1 cellular context compared by ENCODE assay signal in the genomic region with DNA sequence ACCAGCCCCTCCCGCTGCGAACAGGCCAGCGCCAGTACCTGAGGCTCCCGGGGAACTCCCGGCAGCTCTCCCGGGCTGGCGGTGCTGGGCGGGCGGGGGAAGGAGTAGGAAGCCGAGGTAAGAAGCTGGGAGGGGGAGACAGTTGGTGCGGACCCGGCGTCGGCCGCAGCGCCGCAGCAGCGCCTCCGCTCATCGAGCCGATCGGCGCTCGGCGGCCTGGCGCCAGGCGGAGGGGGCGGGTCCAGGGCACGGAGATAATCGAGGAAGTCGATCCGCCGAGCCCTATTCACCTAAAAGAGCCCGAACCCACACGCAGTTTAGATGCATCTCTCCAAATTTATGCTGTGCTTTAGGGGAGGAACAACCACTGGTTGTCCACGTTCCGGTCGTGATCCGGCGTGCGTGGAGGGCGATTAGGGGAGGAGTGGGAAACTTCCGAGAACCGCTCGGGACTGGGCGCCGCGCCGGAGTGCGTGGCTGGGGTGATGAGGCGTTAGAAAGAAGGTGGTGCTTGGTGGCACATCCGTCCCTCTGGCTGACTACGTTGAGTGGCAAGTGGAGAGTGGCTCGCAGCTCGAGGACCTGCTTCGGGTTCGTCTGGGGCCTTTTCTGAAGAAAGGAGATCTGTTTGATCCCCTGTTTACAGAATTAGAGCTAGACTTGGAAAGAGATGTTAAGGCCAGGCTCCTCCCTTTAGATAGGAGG.
TF ChIP-seq lines count a peak whose summit lies in the region.

A gene with protein sequence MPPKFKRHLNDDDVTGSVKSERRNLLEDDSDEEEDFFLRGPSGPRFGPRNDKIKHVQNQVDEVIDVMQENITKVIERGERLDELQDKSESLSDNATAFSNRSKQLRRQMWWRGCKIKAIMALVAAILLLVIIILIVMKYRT (minus strand): TSS at position 194 of the 705 bp plus-strand sequence. CDS start 3,651 bp downstream, outside the sequence.

TF ChIP-seq in HepG2, 621 proteins besides CTCF, POLR2A, EP300 and RAD21 (continued from another document and continues in another):
- TF ChIP-seq, protein P1, sequence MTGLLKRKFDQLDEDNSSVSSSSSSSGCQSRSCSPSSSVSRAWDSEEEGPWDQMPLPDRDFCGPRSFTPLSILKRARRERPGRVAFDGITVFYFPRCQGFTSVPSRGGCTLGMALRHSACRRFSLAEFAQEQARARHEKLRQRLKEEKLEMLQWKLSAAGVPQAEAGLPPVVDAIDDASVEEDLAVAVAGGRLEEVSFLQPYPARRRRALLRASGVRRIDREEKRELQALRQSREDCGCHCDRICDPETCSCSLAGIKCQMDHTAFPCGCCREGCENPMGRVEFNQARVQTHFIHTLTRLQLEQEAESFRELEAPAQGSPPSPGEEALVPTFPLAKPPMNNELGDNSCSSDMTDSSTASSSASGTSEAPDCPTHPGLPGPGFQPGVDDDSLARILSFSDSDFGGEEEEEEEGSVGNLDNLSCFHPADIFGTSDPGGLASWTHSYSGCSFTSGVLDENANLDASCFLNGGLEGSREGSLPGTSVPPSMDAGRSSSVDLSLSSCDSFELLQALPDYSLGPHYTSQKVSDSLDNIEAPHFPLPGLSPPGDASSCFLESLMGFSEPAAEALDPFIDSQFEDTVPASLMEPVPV (CRISPR knock-in tag; IDR thresholded peaks at IDR 0.05), result 0 out of 2 replicates have a peak, but pooled peaks have one; percentile 62
- TF ChIP-seq HOXA9 (CRISPR knock-in tag; IDR thresholded peaks at IDR 0.05; ENCODE audit: borderline replicate concordance) (no peak), ZNF570 (CRISPR knock-in tag; IDR thresholded peaks at IDR 0.05; ENCODE audit: borderline replicate concordance) (no peak), ZNF337 (CRISPR knock-in tag; IDR thresholded peaks at IDR 0.05; ENCODE audit: borderline replicate concordance, low read depth) (0 out of 2 replicates have a peak, but pooled peaks have one; percentile 46), SOX13 (IDR thresholded peaks at IDR 0.05) (no peak), SOX13 (CRISPR knock-in tag; conservative IDR thresholded peaks at IDR 0.05 in 1 of 2, IDR thresholded peaks at IDR 0.05 in 1 of 2) (peak in 1 of 2 experiments; percentile 52; a peak in 2 of 4 replicates), STAT5B (CRISPR knock-in tag; IDR thresholded peaks at IDR 0.05) (no peak; the same call in 1 of the 2 replicates), ZNF274 (CRISPR knock-in tag; IDR thresholded peaks at IDR 0.05) (no peak), KMT2A (CRISPR knock-in tag; IDR thresholded peaks at IDR 0.05) (peak; percentile 90; the same call in 1 of the 2 replicates), ZFP41 (CRISPR knock-in tag; IDR thresholded peaks at IDR 0.05; ENCODE audit: borderline replicate concordance) (no peak), ZNF138 (CRISPR knock-in tag; IDR thresholded peaks at IDR 0.05; ENCODE audit: low read depth) (peak; percentile 87), KDM5A (IDR thresholded peaks at IDR 0.05; ENCODE audit: borderline replicate concordance, low read length) (peak; percentile 90), U2AF1 (optimal IDR thresholded peaks at IDR 0.05; ENCODE audit: low read depth, low read length) (peak; percentile 54), NAIF1 (CRISPR knock-in tag; IDR thresholded peaks at IDR 0.05; ENCODE audit: borderline replicate concordance) (no peak), KAT8 (CRISPR knock-in tag; IDR thresholded peaks at IDR 0.05) (peak; percentile 90), ZNF251 (CRISPR knock-in tag; IDR thresholded peaks at IDR 0.05) (no peak), ZNF776 (CRISPR knock-in tag; IDR thresholded peaks at IDR 0.05) (no peak), MZF1 (CRISPR knock-in tag; IDR thresholded peaks at IDR 0.05; ENCODE audit: borderline replicate concordance) (no peak), MEIS2 (CRISPR knock-in tag; IDR thresholded peaks at IDR 0.05) (peak; percentile 68; the same call in 1 of the 2 replicates), HNF4G (IDR thresholded peaks at IDR 0.05; ENCODE audit: borderline replicate concordance, low read depth, low read length) (no peak), HNF4G (CRISPR knock-in tag; IDR thresholded peaks at IDR 0.05; ENCODE audit: borderline replicate concordance, low read depth) (no peak), ARHGAP35 (CRISPR knock-in tag; IDR thresholded peaks at IDR 0.05; ENCODE audit: borderline replicate concordance) (no peak), MXD4 (CRISPR knock-in tag; IDR thresholded peaks at IDR 0.05) (peak; percentile 48; the same call in 1 of the 2 replicates), STAG1 (CRISPR knock-in tag; IDR thresholded peaks at IDR 0.05) (no peak), TAF15 (IDR thresholded peaks at IDR 0.05; ENCODE audit: low read depth, low read length, poor library complexity, severe bottlenecking) (no peak), CBX2 (IDR thresholded peaks at IDR 0.05; ENCODE audit: low read depth, low read length) (no peak), CBX2 (CRISPR knock-in tag; IDR thresholded peaks at IDR 0.05; ENCODE audit: low read depth) (no peak), YEATS2 (CRISPR knock-in tag; IDR thresholded peaks at IDR 0.05; ENCODE audit: borderline replicate concordance) (peak; percentile 64; the same call in 1 of the 2 replicates), MAFF (IDR thresholded peaks at IDR 0.05; ENCODE audit: low read depth, low read length) (no peak), KLF6 (CRISPR knock-in tag; IDR thresholded peaks at IDR 0.05) (no peak), SMARCE1 (IDR thresholded peaks at IDR 0.05; ENCODE audit: borderline replicate concordance) (no peak), ZNF34 (CRISPR knock-in tag; IDR thresholded peaks at IDR 0.05; ENCODE audit: borderline replicate concordance) (no peak), GPN1 (CRISPR knock-in tag; IDR thresholded peaks at IDR 0.05; ENCODE audit: borderline replicate concordance) (no peak), TRIM24 (CRISPR knock-in tag; IDR thresholded peaks at IDR 0.05) (no peak), YEATS4 (CRISPR knock-in tag; IDR thresholded peaks at IDR 0.05; ENCODE audit: borderline replicate concordance) (peak; percentile 85; the same call in 1 of the 2 replicates)
- TF ChIP-seq, protein P2, sequence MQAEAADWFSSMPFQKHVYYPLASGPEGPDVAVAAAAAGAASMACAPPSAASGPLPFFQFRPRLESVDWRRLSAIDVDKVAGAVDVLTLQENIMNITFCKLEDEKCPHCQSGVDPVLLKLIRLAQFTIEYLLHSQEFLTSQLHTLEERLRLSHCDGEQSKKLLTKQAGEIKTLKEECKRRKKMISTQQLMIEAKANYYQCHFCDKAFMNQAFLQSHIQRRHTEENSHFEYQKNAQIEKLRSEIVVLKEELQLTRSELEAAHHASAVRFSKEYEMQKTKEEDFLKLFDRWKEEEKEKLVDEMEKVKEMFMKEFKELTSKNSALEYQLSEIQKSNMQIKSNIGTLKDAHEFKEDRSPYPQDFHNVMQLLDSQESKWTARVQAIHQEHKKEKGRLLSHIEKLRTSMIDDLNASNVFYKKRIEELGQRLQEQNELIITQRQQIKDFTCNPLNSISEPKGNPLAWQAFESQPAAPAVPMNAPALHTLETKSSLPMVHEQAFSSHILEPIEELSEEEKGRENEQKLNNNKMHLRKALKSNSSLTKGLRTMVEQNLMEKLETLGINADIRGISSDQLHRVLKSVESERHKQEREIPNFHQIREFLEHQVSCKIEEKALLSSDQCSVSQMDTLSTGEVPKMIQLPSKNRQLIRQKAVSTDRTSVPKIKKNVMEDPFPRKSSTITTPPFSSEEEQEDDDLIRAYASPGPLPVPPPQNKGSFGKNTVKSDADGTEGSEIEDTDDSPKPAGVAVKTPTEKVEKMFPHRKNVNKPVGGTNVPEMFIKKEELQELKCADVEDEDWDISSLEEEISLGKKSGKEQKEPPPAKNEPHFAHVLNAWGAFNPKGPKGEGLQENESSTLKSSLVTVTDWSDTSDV (CRISPR knock-in tag; IDR thresholded peaks at IDR 0.05), result no peak
- TF ChIP-seq, protein P3, sequence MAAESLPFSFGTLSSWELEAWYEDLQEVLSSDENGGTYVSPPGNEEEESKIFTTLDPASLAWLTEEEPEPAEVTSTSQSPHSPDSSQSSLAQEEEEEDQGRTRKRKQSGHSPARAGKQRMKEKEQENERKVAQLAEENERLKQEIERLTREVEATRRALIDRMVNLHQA (CRISPR knock-in tag; IDR thresholded peaks at IDR 0.05), result no peak
- TF ChIP-seq, protein P4, sequence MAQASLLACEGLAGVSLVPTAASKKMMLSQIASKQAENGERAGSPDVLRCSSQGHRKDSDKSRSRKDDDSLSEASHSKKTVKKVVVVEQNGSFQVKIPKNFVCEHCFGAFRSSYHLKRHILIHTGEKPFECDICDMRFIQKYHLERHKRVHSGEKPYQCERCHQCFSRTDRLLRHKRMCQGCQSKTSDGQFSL (CRISPR knock-in tag; IDR thresholded peaks at IDR 0.05), result peak; percentile 76
- TF ChIP-seq, protein P5, sequence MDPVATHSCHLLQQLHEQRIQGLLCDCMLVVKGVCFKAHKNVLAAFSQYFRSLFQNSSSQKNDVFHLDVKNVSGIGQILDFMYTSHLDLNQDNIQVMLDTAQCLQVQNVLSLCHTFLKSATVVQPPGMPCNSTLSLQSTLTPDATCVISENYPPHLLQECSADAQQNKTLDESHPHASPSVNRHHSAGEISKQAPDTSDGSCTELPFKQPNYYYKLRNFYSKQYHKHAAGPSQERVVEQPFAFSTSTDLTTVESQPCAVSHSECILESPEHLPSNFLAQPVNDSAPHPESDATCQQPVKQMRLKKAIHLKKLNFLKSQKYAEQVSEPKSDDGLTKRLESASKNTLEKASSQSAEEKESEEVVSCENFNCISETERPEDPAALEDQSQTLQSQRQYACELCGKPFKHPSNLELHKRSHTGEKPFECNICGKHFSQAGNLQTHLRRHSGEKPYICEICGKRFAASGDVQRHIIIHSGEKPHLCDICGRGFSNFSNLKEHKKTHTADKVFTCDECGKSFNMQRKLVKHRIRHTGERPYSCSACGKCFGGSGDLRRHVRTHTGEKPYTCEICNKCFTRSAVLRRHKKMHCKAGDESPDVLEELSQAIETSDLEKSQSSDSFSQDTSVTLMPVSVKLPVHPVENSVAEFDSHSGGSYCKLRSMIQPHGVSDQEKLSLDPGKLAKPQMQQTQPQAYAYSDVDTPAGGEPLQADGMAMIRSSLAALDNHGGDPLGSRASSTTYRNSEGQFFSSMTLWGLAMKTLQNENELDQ (CRISPR knock-in tag; IDR thresholded peaks at IDR 0.05; ENCODE audit: borderline replicate concordance), result no peak
- TF ChIP-seq, protein P6, sequence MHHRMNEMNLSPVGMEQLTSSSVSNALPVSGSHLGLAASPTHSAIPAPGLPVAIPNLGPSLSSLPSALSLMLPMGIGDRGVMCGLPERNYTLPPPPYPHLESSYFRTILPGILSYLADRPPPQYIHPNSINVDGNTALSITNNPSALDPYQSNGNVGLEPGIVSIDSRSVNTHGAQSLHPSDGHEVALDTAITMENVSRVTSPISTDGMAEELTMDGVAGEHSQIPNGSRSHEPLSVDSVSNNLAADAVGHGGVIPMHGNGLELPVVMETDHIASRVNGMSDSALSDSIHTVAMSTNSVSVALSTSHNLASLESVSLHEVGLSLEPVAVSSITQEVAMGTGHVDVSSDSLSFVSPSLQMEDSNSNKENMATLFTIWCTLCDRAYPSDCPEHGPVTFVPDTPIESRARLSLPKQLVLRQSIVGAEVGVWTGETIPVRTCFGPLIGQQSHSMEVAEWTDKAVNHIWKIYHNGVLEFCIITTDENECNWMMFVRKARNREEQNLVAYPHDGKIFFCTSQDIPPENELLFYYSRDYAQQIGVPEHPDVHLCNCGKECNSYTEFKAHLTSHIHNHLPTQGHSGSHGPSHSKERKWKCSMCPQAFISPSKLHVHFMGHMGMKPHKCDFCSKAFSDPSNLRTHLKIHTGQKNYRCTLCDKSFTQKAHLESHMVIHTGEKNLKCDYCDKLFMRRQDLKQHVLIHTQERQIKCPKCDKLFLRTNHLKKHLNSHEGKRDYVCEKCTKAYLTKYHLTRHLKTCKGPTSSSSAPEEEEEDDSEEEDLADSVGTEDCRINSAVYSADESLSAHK (CRISPR knock-in tag; IDR thresholded peaks at IDR 0.05; ENCODE audit: borderline replicate concordance), result no peak
- TF ChIP-seq, protein P7, sequence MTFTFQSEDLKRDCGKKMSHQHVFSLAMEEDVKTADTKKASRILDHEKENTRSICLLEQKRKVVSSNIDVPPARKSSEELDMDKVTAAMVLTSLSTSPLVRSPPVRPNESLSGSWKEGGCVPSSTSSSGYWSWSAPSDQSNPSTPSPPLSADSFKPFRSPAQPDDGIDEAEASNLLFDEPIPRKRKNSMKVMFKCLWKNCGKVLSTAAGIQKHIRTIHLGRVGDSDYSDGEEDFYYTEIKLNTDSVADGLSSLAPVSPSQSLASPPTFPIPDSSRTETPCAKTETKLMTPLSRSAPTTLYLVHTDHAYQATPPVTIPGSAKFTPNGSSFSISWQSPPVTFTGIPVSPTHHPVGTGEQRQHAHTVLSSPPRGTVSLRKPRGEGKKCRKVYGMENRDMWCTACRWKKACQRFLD (CRISPR knock-in tag; IDR thresholded peaks at IDR 0.05; ENCODE audit: borderline replicate concordance), result no peak
- TF ChIP-seq, protein P8, sequence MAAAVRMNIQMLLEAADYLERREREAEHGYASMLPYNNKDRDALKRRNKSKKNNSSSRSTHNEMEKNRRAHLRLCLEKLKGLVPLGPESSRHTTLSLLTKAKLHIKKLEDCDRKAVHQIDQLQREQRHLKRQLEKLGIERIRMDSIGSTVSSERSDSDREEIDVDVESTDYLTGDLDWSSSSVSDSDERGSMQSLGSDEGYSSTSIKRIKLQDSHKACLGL (CRISPR knock-in tag; IDR thresholded peaks at IDR 0.05), result no peak
- TF ChIP-seq, protein P9, sequence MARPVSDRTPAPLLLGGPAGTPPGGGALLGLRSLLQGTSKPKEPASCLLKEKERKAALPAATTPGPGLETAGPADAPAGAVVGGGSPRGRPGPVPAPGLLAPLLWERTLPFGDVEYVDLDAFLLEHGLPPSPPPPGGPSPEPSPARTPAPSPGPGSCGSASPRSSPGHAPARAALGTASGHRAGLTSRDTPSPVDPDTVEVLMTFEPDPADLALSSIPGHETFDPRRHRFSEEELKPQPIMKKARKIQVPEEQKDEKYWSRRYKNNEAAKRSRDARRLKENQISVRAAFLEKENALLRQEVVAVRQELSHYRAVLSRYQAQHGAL (CRISPR knock-in tag; IDR thresholded peaks at IDR 0.05; ENCODE audit: not compliant biosample characterization), result no peak
- TF ChIP-seq, protein P10, sequence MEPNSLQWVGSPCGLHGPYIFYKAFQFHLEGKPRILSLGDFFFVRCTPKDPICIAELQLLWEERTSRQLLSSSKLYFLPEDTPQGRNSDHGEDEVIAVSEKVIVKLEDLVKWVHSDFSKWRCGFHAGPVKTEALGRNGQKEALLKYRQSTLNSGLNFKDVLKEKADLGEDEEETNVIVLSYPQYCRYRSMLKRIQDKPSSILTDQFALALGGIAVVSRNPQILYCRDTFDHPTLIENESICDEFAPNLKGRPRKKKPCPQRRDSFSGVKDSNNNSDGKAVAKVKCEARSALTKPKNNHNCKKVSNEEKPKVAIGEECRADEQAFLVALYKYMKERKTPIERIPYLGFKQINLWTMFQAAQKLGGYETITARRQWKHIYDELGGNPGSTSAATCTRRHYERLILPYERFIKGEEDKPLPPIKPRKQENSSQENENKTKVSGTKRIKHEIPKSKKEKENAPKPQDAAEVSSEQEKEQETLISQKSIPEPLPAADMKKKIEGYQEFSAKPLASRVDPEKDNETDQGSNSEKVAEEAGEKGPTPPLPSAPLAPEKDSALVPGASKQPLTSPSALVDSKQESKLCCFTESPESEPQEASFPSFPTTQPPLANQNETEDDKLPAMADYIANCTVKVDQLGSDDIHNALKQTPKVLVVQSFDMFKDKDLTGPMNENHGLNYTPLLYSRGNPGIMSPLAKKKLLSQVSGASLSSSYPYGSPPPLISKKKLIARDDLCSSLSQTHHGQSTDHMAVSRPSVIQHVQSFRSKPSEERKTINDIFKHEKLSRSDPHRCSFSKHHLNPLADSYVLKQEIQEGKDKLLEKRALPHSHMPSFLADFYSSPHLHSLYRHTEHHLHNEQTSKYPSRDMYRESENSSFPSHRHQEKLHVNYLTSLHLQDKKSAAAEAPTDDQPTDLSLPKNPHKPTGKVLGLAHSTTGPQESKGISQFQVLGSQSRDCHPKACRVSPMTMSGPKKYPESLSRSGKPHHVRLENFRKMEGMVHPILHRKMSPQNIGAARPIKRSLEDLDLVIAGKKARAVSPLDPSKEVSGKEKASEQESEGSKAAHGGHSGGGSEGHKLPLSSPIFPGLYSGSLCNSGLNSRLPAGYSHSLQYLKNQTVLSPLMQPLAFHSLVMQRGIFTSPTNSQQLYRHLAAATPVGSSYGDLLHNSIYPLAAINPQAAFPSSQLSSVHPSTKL (CRISPR knock-in tag; IDR thresholded peaks at IDR 0.05), result peak; percentile 70; the same call in 1 of the 2 replicates
